In the genomic region with DNA sequence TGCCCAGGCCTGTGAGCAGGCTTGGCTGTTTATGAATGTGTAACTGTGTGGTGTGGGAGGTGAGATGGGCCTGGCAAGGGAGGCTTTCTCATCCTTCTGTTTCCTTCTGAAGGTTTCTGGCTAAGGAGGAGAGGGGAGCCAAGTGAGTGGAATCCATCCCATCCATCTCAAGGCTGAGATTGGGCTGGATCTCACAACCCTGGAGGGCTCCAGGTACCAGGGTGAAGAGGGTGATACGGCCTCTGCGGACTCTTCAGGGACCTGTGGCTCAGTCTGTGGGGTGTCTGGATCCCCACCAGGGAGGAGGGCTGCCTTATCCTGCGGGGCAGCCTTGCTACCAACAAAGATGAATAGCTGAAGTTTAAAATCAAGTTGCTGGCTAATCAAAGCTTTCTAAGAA, we compare ENCODE assay signal across 23 cellular contexts. TPM values are rescaled to one million over a fixed set of nuclear protein-coding genes. Genes with fewer than 3 reads are reported as not detected.
DNase-seq lines count a peak whose midpoint lies in the region; ATAC-seq and TF ChIP-seq lines count a peak whose summit lies in the region.
"Had no signal": no experiment of that assay in that cellular context is flagged by ENCODE, and none has a peak within 500 bp of the region (broad histone marks: within the 10 kb centered on the region; RNA-seq: fewer than 3 reads in every experiment).

No MANE protein-coding gene starts in this region.

- no peaks in the 10 kb centered on the region for H3K9me3 ChIP-seq in cardiac muscle cell (ENCODE audit: low read depth)
- no peaks in the 10 kb centered on the region for H3K9me3 ChIP-seq in parathyroid adenoma (ENCODE audit: control insufficient read depth, low read length)
- H3K9me3 ChIP-seq in thyroid gland, result no peaks in the 10 kb centered on the region
- H3K9me3 ChIP-seq: BLaER1 treated with 17β-estradiol and CSF1 and Interleukin-3, amounts not matched to agents 10 nM and 100 nM; MG63; SJCRH30 had no signal

- H3K9ac ChIP-seq in parathyroid adenoma, result no peak overlapping the region

- H3K27ac ChIP-seq in cardiac muscle cell (peak overlapping the region; percentile 82), RWPE1 (peak overlapping the region; percentile 95), parathyroid adenoma (peak overlapping the region; percentile 1), thyroid gland (no peak overlapping the region)
- H3K27ac ChIP-seq: BLaER1 treated with 17β-estradiol and CSF1 and Interleukin-3, amounts not matched to agents 10 nM and 100 nM; SJCRH30 had no signal

- peaks cover 27% of the 10 kb centered on the region for H3K36me3 ChIP-seq in cardiac muscle cell
- H3K36me3 ChIP-seq in parathyroid adenoma (ENCODE audit: control insufficient read depth, insufficient read depth, low read length), result no peaks in the 10 kb centered on the region
- peaks cover 22 to 26% of the 10 kb centered on the region in 2 donors for H3K36me3 ChIP-seq in thyroid gland

- no peak for DNase-seq in cardiac muscle cell (ENCODE audit: low read depth in 1 of 2, low spot score in 1 of 2)
- no peak for DNase-seq in left cardiac atrium
- DNase-seq in RWPE1 (ENCODE audit: low spot score), result no peak
- no peak for DNase-seq in mesothelial cell of epicardium (ENCODE audit: low spot score in 2 of 2, unreplicated experiment in 2 of 2)
- no peak for DNase-seq in left colon
- DNase-seq in CD1c-positive myeloid dendritic cell (ENCODE audit: extremely low spot score), result no peak
- no peak for DNase-seq in thyroid gland
- DNase-seq: CD8-positive, alpha-beta memory T cell; H9; HFFc6; IMR-90; KG1; MG63; NCI-H1105 treated with DMSO at 0.1 percent for 48 hours; NCI-H146; NCI-H1930; NCI-H2107; NCI-H524; NCI-H748 treated with DMSO at 0.1 percent for 48 hours; SJCRH30 had no signal

- no peak overlapping the region for H2AFZ ChIP-seq in parathyroid adenoma
- H2AFZ ChIP-seq: GM23338 had no signal

- H3K36me3 Mint-ChIP-seq in mesothelial cell of epicardium, result peaks cover 11% of the 10 kb centered on the region

- no peaks in the 10 kb centered on the region for H3K9me3 Mint-ChIP-seq in mesothelial cell of epicardium
- H3K9me3 Mint-ChIP-seq: CD8-positive, alpha-beta memory T cell; GM23338; H9; HFFc6 had no signal

- H3K4me3 ChIP-seq in cardiac muscle cell, result no peak overlapping the region
- H3K4me3 ChIP-seq in parathyroid adenoma (ENCODE audit: low read depth, low read length), result no peak overlapping the region
- H3K4me3 ChIP-seq in thyroid gland (replicated peaks in 1 of 3), result no peak overlapping the region
- H3K4me3 ChIP-seq: BLaER1 treated with 17β-estradiol and CSF1 and Interleukin-3, amounts not matched to agents 10 nM and 100 nM; GM23338; MG63; SJCRH30 had no signal

- peaks cover 23% of the 10 kb centered on the region for H3K4me1 Mint-ChIP-seq in mesothelial cell of epicardium

- CTCF ChIA-PET in RWPE1 (lab: Yijun Ruan, JAX), result no interaction called here

- TF ChIP-seq POLR2A in thyroid gland (IDR thresholded peaks at IDR 0.05), result no peak

- peaks cover 2% of the 10 kb centered on the region for H3K79me2 ChIP-seq in parathyroid adenoma

- peak overlapping the region; percentile 47 for H3K27ac Mint-ChIP-seq in mesothelial cell of epicardium
- H3K27ac Mint-ChIP-seq: CD8-positive, alpha-beta memory T cell; GM23338 had no signal

- H3K27me3 Mint-ChIP-seq in mesothelial cell of epicardium (ENCODE audit: low read depth), result no peaks in the 10 kb centered on the region

- H3K4me1 ChIP-seq in cardiac muscle cell (ENCODE audit: low read depth), result peaks cover 22% of the 10 kb centered on the region
- peaks cover 27% of the 10 kb centered on the region for H3K4me1 ChIP-seq in parathyroid adenoma
- peaks cover 6 to 9% of the 10 kb centered on the region in 2 donors for H3K4me1 ChIP-seq in thyroid gland

- H3K27me3 ChIP-seq in cardiac muscle cell (no peaks in the 10 kb centered on the region), parathyroid adenoma (ENCODE audit: control insufficient read depth, insufficient read depth, low read length) (no peaks in the 10 kb centered on the region), thyroid gland (no peaks in the 10 kb centered on the region)
- H3K27me3 ChIP-seq: BLaER1 treated with 17β-estradiol and CSF1 and Interleukin-3, amounts not matched to agents 10 nM and 100 nM; MG63; SJCRH30 had no signal

- no peak overlapping the region for H3K4me2 ChIP-seq in parathyroid adenoma (ENCODE audit: low read length)
- H3K4me2 ChIP-seq: BLaER1 treated with 17β-estradiol and CSF1 and Interleukin-3, amounts not matched to agents 10 nM and 100 nM; GM23338 had no signal

- no peak overlapping the region for H3K4me3 Mint-ChIP-seq in mesothelial cell of epicardium
- H3K4me3 Mint-ChIP-seq: GM23338, H9, HFFc6 had no signal

- no peak for TF ChIP-seq CTCF in cardiac muscle cell (IDR thresholded peaks at IDR 0.05; ENCODE audit: low read depth, low read length)
- no peak for TF ChIP-seq CTCF in RWPE1 (conservative IDR thresholded peaks at IDR 0.05; ENCODE audit: low read depth)
- no peak for TF ChIP-seq CTCF in mesothelial cell of epicardium (IDR thresholded peaks at IDR 0.05; ENCODE audit: unreplicated experiment)
- TF ChIP-seq CTCF in parathyroid adenoma (IDR thresholded peaks at IDR 0.05), result no peak
- TF ChIP-seq CTCF in thyroid gland (IDR thresholded peaks at IDR 0.05), result no peak

- ATAC-seq in left cardiac atrium, result no peak
- no peak for ATAC-seq in left colon
- ATAC-seq: GM23338 had no signal

- 91 to 93% methylated on average over 3 of the region's 3 CpGs for WGBS in thyroid gland, 2 donors

- POLR2A ChIA-PET in RWPE1 (lab: Yijun Ruan, JAX; ENCODE audit: low non-redundant PET), result no interaction called here

- intact Hi-C loops in left cardiac atrium (cut with DNase I) (no loop called here), left colon (cut with DNase I, micrococcal nuclease) (no loop called here), thyroid gland (cut with DNase I) (no loop called here)

RNA-seq across cellular contexts. Expression of gene ZNF629, which starts 7.0 kb away (rescaled TPM):
- total RNA-seq in cardiac muscle cell (41.7 and 50.9 TPM in 2 replicates), left cardiac atrium (10 to 100 TPM; 16.6 to 28.3 TPM), mesothelial cell of epicardium (40.8 to 41.6 TPM (median 41.4 TPM) in 3 replicates), left colon (10 to 100 TPM; 12.3 to 15.2 TPM), thyroid gland (10 to 100 TPM; 14.5 to 26.7 (median 19.0) TPM)
- 20.1 and 22.2 TPM in 2 replicates for polyA plus RNA-seq in cardiac muscle cell

RNA-seq across cellular contexts. Expression of gene RNF40, which starts 17.9 kb away (rescaled TPM):
- total RNA-seq in cardiac muscle cell (91.8 and 104 TPM in 2 replicates), left cardiac atrium (10 to 100 TPM; 41.2 to 72.1 TPM), mesothelial cell of epicardium (124 to 130 TPM (median 126 TPM) in 3 replicates), left colon (10 to 100 TPM; 82.9 to 99.8 TPM), thyroid gland (100 to 1,000 TPM; 105 to 147 (median 113) TPM)
- polyA plus RNA-seq in cardiac muscle cell, result 64.5 and 76.3 TPM in 2 replicates

RNA-seq across cellular contexts. Expression of gene CFAP119, which starts 18.2 kb away (rescaled TPM):
- total RNA-seq in cardiac muscle cell (7.1 and 9.1 TPM in 2 replicates), left cardiac atrium (1 to 10 TPM in 1 of 2 donors, under 1 TPM in 1; 0.52 to 1.1 TPM), mesothelial cell of epicardium (6.0 to 7.4 TPM (median 6.3 TPM) in 3 replicates), left colon (1 to 10 TPM; 5.9 to 7.8 TPM), thyroid gland (10 to 100 TPM in 3 of 4 donors, 1 to 10 TPM in 1; 9.6 to 24.7 (median 15.5) TPM)
- polyA plus RNA-seq in cardiac muscle cell, result 7.4 and 16.4 TPM in 2 replicates

RNA-seq across cellular contexts. Expression of gene PHKG2, which starts 31.8 kb away (rescaled TPM):
- 29.7 and 35.1 TPM in 2 replicates for total RNA-seq in cardiac muscle cell
- 52.1 and 57.0 TPM in 2 replicates for polyA plus RNA-seq in cardiac muscle cell
- 10 to 100 TPM; 17.8 to 18.6 TPM for total RNA-seq in left cardiac atrium
- 44.6 to 53.2 TPM (median 46.4 TPM) in 3 replicates for total RNA-seq in mesothelial cell of epicardium
- 10 to 100 TPM; 38.0 to 42.8 TPM for total RNA-seq in left colon
- total RNA-seq in thyroid gland, result 10 to 100 TPM; 28.1 to 52.8 (median 42.3) TPM

Comparison
In these comparisons a context has a peak if more than half of its experiments do, and no peak if none do; other contexts are left out.
1. H3K27ac ChIP-seq: peak in cardiac muscle cell (single experiment), RWPE1 (single experiment) and parathyroid adenoma (single experiment); none in thyroid gland (0 of 3).